Comparison of ENCODE assay signal across 8 cellular contexts in the genomic region with DNA sequence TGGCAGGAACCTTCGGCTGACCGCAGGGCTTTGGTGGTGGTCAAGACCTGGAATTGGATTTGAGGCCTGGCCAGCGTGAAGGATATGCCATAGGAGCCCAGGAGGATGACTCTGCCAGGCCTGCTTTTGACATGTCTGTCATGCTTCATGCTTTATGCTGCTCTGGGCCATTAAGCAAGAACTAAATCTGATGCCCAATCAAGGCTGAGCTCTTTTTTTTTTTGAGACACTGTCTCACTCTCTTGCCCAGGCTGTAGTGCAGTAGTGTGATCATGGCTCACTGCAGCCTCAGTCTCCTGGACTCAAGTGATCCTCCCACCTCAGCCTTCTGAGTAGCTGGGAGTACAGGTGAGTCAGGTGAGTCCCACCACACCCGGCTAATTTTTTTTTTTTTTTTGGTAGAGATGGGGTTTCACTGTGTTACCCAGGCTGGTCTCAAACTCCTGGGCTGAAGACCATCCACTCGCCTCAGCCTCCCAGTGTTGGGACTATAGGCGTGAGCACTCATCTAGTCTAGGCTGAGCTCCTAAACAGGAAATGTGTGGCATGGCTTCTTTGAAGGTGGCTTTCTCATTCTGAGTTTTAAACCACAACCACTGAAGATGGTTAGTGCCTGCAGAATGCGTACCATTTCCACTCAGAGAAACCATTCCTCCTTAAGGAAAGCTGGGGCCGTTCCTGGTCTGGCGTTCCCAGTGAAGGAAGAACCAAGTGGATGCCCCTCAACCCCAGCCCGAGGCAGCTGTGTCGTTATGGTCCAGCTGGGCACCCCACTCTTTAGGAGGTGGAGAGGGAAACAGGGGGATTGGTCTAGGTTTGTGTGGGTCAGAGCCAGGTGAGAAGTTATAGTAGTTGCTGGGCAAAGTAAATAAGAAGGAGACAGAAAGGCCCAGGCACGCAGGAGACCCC. TPM values are rescaled to one million over a fixed set of nuclear protein-coding genes. Genes with fewer than 3 reads are reported as not detected.
A peak's percentile ranks its signal among the peaks of the same experiment; 100 is the strongest.
DNase-seq lines count a peak whose midpoint lies in the region; ATAC-seq and TF ChIP-seq lines count a peak whose summit lies in the region.

No MANE protein-coding gene starts in this region.

- no peaks in the 10 kb centered on the region for H3K9me3 ChIP-seq in gastroesophageal sphincter

- H3K27ac ChIP-seq in gastroesophageal sphincter = peak overlapping the region in 3 of 4 donors; percentile 79 to 89 (median 80)

- peak overlapping the region; percentile 81 for H3K4me3 Mint-ChIP-seq in stimulated activated naive CD8-positive, alpha-beta T cell treated with anti-CD3 and anti-CD28 coated beads, Interleukin-15, Interleukin-2, amounts not matched to agents 100 ng/mL and 50 ng/mL, for 24 hours

- no peak for TF ChIP-seq CTCF in gastroesophageal sphincter (IDR thresholded peaks at IDR 0.05)

- peak; percentile 25 for ATAC-seq in GM21723 (IDR thresholded peaks at IDR 0.05; ENCODE audit: unreplicated experiment)
- ATAC-seq in gastroesophageal sphincter = no peak
- no peak for ATAC-seq in GM19324 (IDR thresholded peaks at IDR 0.05; ENCODE audit: low FRiP score, unreplicated experiment)
- ATAC-seq in HG03439 (IDR thresholded peaks at IDR 0.05; ENCODE audit: unreplicated experiment) = no peak

- 85 to 100% methylated on average over 7 to 8 of the region's 12 CpGs for WGBS in gastroesophageal sphincter (ENCODE audit: low coverage in 1 of 2), 2 donors

- H3K4me1 Mint-ChIP-seq in stimulated activated naive CD8-positive, alpha-beta T cell treated with anti-CD3 and anti-CD28 coated beads, Interleukin-15, Interleukin-2, amounts not matched to agents 100 ng/mL and 50 ng/mL, for 24 hours (ENCODE audit: low read depth) = peaks cover 93% of the 10 kb centered on the region

- H3K4me1 ChIP-seq in gastroesophageal sphincter = peaks cover 5 to 27% (median 16%) of the 10 kb centered on the region in 3 donors

- peaks cover 4% of the 10 kb centered on the region for H3K27me3 Mint-ChIP-seq in stimulated activated naive CD8-positive, alpha-beta T cell treated with anti-CD3 and anti-CD28 coated beads, Interleukin-15, Interleukin-2, amounts not matched to agents 100 ng/mL and 50 ng/mL, for 24 hours

- peaks cover 12% of the 10 kb centered on the region for H3K36me3 Mint-ChIP-seq in stimulated activated naive CD8-positive, alpha-beta T cell treated with anti-CD3 and anti-CD28 coated beads, Interleukin-15, Interleukin-2, amounts not matched to agents 100 ng/mL and 50 ng/mL, for 24 hours (ENCODE audit: low read depth)

- peak overlapping the region; percentile 100 for H3K27ac Mint-ChIP-seq in stimulated activated naive CD8-positive, alpha-beta T cell treated with anti-CD3 and anti-CD28 coated beads, Interleukin-15, Interleukin-2, amounts not matched to agents 100 ng/mL and 50 ng/mL, for 24 hours

- H3K27me3 ChIP-seq in gastroesophageal sphincter = no peaks in the 10 kb centered on the region

- no peak for TF ChIP-seq POLR2A in gastroesophageal sphincter (IDR thresholded peaks at IDR 0.05)

- peaks cover 5% of the 10 kb centered on the region for H3K9me3 Mint-ChIP-seq in stimulated activated naive CD8-positive, alpha-beta T cell treated with anti-CD3 and anti-CD28 coated beads, Interleukin-15, Interleukin-2, amounts not matched to agents 100 ng/mL and 50 ng/mL, for 24 hours

- H3K4me3 ChIP-seq in gastroesophageal sphincter = no peak overlapping the region

- TF ChIP-seq EP300 in gastroesophageal sphincter (IDR thresholded peaks at IDR 0.05) = no peak

- DNase-seq in activated CD4-positive, alpha-beta T cell treated with anti-CD3 and anti-CD28 coated beads, Interleukin-2, amount 50 U/mL, for 1 hour = peak; percentile 39
- no peak for DNase-seq in kidney glomerular epithelial cell (lab: John Stamatoyannopoulos, UW)
- DNase-seq in NCI-H524 (lab: John Stamatoyannopoulos, UW) = no peak

- no peaks in the 10 kb centered on the region for H3K36me3 ChIP-seq in gastroesophageal sphincter

RNA-seq across cellular contexts. Expression of a gene that starts 34.2 kb away (rescaled TPM):
- 100 to 1,000 TPM; 133 to 311 (median 214) TPM for total RNA-seq in gastroesophageal sphincter
